In the genomic region with DNA sequence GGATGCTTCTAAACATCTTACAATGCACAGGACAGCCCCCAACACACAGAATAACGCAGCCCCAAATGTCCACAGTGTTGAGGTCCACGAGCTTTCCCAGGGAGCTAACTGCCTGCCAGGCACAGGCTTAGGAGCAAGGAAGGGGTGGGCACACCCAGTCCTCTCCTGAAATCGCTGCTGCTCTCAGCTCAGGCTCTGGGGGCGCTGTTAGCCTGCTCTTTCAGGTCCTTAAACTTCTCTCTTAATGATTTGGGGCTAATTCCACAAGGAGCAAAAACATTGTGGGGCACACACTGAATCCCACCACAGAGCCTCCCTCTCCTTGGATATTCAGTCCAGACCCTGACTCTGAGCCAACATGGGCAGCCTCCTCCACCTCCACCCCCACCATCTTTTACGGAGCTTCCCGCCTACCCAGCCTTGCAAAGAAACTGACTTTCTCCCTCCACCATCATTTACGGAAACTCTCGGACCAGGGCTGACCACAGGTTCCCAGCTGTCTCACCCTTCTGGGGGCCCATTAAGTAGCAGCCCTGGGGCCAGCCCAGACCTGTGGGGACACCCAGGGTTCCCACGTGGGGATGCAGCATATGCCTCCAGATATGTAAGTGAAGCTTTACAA, we compare ENCODE assay signal across 8 cellular contexts. TPM values are rescaled to one million over a fixed set of nuclear protein-coding genes. Genes with fewer than 3 reads are reported as not detected.
A peak's percentile ranks its signal among the peaks of the same experiment; 100 is the strongest.
DNase-seq lines count a peak whose midpoint lies in the region; ATAC-seq and TF ChIP-seq lines count a peak whose summit lies in the region.

No MANE protein-coding gene starts in this region.

- peak in 3 of 7 experiments; percentile 11 to 31 (median 12) for TF ChIP-seq CTCF in stomach (IDR thresholded peaks at IDR 0.05)

- H3K14ac ChIP-seq in mesenchymal stem cell (ENCODE audit: low read length in 2 of 2) = no peak overlapping the region

- no peak for ATAC-seq in activated T-cell treated with anti-CD3 and anti-CD28 coated beads, Interleukin-2, amount 50 U/mL, for 72 hours (replicated peaks in 1 of 2)
- ATAC-seq in GM21423 (IDR thresholded peaks at IDR 0.05; ENCODE audit: unreplicated experiment) = no peak

- no peak overlapping the region for H3K9ac ChIP-seq in mesenchymal stem cell (ENCODE audit: low read length)

- H4K8ac ChIP-seq in mesenchymal stem cell (ENCODE audit: low read length) = no peak overlapping the region

- no peak overlapping the region for H2BK5ac ChIP-seq in mesenchymal stem cell (ENCODE audit: low read depth, low read length, poor library complexity, severe bottlenecking)

- H3K4me2 ChIP-seq in mesenchymal stem cell (ENCODE audit: low read length, poor library complexity, severe bottlenecking) = no peak overlapping the region

- DNase-seq in activated CD4-positive, alpha-beta T cell treated with anti-CD3 and anti-CD28 coated beads for 48 hours = peak; percentile 62
- DNase-seq in activated CD4-positive, alpha-beta T cell treated with anti-CD3 and anti-CD28 coated beads for 1 hour = no peak
- DNase-seq in MV-4-11 (lab: John Stamatoyannopoulos, UW) (peak; percentile 49), iPS DF 6.9 (ENCODE audit: low read depth, low spot score) (peak; percentile 22), stomach (peak; percentile 28), mesenchymal stem cell (no peak)
- peak; percentile 22 to 34 for DNase-seq in activated T-cell treated with anti-CD3 and anti-CD28 coated beads, Interleukin-2, amount 50 U/mL, for 72 hours

- TF ChIP-seq EP300 in stomach (IDR thresholded peaks at IDR 0.05) = no peak

- H3K27ac Mint-ChIP-seq in activated T-cell treated with anti-CD3 and anti-CD28 coated beads, Interleukin-2, amount 50 U/mL, for 72 hours = no peak overlapping the region

- no peak overlapping the region for H2BK12ac ChIP-seq in mesenchymal stem cell (ENCODE audit: low read length in 2 of 2)

- no peak overlapping the region for H3K4me3 Mint-ChIP-seq in activated T-cell treated with anti-CD3 and anti-CD28 coated beads, Interleukin-2, amount 50 U/mL, for 72 hours

- no peak overlapping the region for H3K18ac ChIP-seq in mesenchymal stem cell (ENCODE audit: low read depth in 1 of 2, low read length in 2 of 2)

- no peak overlapping the region for H2AK5ac ChIP-seq in mesenchymal stem cell (ENCODE audit: low read length, severe bottlenecking)

- H3K27ac ChIP-seq in iPS DF 6.9 (ENCODE audit: low read length) (no peak overlapping the region), stomach (no peak overlapping the region), mesenchymal stem cell (ENCODE audit: low read length, poor library complexity, severe bottlenecking) (no peak overlapping the region)

- no peaks in the 10 kb centered on the region for H3K4me1 ChIP-seq in iPS DF 6.9 (ENCODE audit: control insufficient read depth, insufficient read depth, low read length)
- H3K4me1 ChIP-seq in stomach = peaks cover 0 to 17% (median 0%) of the 10 kb centered on the region in 4 donors
- peaks cover 22% of the 10 kb centered on the region for H3K4me1 ChIP-seq in mesenchymal stem cell (ENCODE audit: control insufficient read depth, insufficient read depth, low read depth, low read length)

- intact Hi-C loops in stomach (cut with DNase I; ENCODE audit: low total_unique reads) = no loop called here

- H3K36me3 ChIP-seq in iPS DF 6.9 (ENCODE audit: control insufficient read depth, insufficient read depth, low read length) (no peaks in the 10 kb centered on the region), stomach (no peaks in the 10 kb centered on the region), mesenchymal stem cell (ENCODE audit: control insufficient read depth in 1 of 2, insufficient read depth in 2 of 2, low read depth in 1 of 2, low read length in 2 of 2) (no peaks in the 10 kb centered on the region)

- H3K9me3 Mint-ChIP-seq in activated T-cell treated with anti-CD3 and anti-CD28 coated beads, Interleukin-2, amount 50 U/mL, for 72 hours = peaks cover 0 to 7% of the 10 kb centered on the region in 2 donors

- no peak for TF ChIP-seq POLR2A in stomach (IDR thresholded peaks at IDR 0.05)

- H3K4ac ChIP-seq in mesenchymal stem cell (ENCODE audit: low read depth in 1 of 2, low read length in 2 of 2) = no peak overlapping the region

- peaks cover 19% of the 10 kb centered on the region for H3K4me1 Mint-ChIP-seq in activated T-cell treated with anti-CD3 and anti-CD28 coated beads, Interleukin-2, amount 50 U/mL, for 72 hours (ENCODE audit: low read depth)

- no peak overlapping the region for H2AFZ ChIP-seq in mesenchymal stem cell (ENCODE audit: low read depth, low read length)

- WGBS in iPS DF 6.9 (ENCODE audit: insufficient coverage, insufficient read length) = no CpG with 5 or more reads among the region's 9 CpGs
- 30 to 39% (median 37%) methylated on average over 9 of the region's 9 CpGs for WGBS in stomach, 5 donors
- WGBS in mesenchymal stem cell = 42% methylated on average over 9 of the region's 9 CpGs

- H3K9me3 ChIP-seq in iPS DF 6.9 (ENCODE audit: control insufficient read depth, insufficient read depth, low read length) (no peaks in the 10 kb centered on the region), stomach (no peaks in the 10 kb centered on the region), mesenchymal stem cell (ENCODE audit: control insufficient read depth, low read length) (no peaks in the 10 kb centered on the region)

- no peak overlapping the region for H3K4me3 ChIP-seq in iPS DF 6.9 (ENCODE audit: low read length)
- no peak overlapping the region for H3K4me3 ChIP-seq in stomach
- H3K4me3 ChIP-seq in mesenchymal stem cell (ENCODE audit: insufficient read depth in 1 of 2, low read depth in 1 of 2, low read length in 2 of 2) = no peak overlapping the region

- no peaks in the 10 kb centered on the region for H3K79me1 ChIP-seq in mesenchymal stem cell (replicated peaks; ENCODE audit: low read length, poor library complexity, severe bottlenecking)

- no peak overlapping the region for H4K91ac ChIP-seq in mesenchymal stem cell (ENCODE audit: low read length)

- no peak overlapping the region for H2BK120ac ChIP-seq in mesenchymal stem cell (ENCODE audit: low read depth, low read length)

- H3K23ac ChIP-seq in mesenchymal stem cell (ENCODE audit: low read length in 2 of 2) = no peak overlapping the region

- peaks cover 0 to 2% of the 10 kb centered on the region in 2 donors for H3K36me3 Mint-ChIP-seq in activated T-cell treated with anti-CD3 and anti-CD28 coated beads, Interleukin-2, amount 50 U/mL, for 72 hours (ENCODE audit: insufficient read depth in 2 of 2)

- H3K27me3 ChIP-seq in iPS DF 6.9 (ENCODE audit: control insufficient read depth, insufficient read depth, low read length) (no peaks in the 10 kb centered on the region), stomach (peaks cover 0 to 31% (median 0%) of the 10 kb centered on the region in 3 donors), mesenchymal stem cell (ENCODE audit: control insufficient read depth in 1 of 2, insufficient read depth in 1 of 2, low read length in 2 of 2) (peaks cover 21 to 58% of the 10 kb centered on the region in 2 experiments)

- peaks cover 20% of the 10 kb centered on the region for H3K27me3 Mint-ChIP-seq in activated T-cell treated with anti-CD3 and anti-CD28 coated beads, Interleukin-2, amount 50 U/mL, for 72 hours (ENCODE audit: low read depth)

- no peak overlapping the region for H2BK15ac ChIP-seq in mesenchymal stem cell (ENCODE audit: low read depth, poor library complexity, severe bottlenecking)

RNA-seq across cellular contexts. Expression of gene CD300H, which starts 1.1 kb away (rescaled TPM):
- total RNA-seq in activated T-cell treated with anti-CD3 and anti-CD28 coated beads, Interleukin-2, amount 50 U/mL, for 72 hours = not detected
- total RNA-seq in stomach = not detected
- not detected for polyA plus RNA-seq in stomach
- not detected for polyA plus RNA-seq in mesenchymal stem cell (2013, experiment 1 of 2)
- not detected for polyA plus RNA-seq in mesenchymal stem cell (2013, experiment 2 of 2)

RNA-seq across cellular contexts. Expression of gene CD300C, which starts 20.3 kb away (rescaled TPM):
- total RNA-seq in activated T-cell treated with anti-CD3 and anti-CD28 coated beads, Interleukin-2, amount 50 U/mL, for 72 hours = under 1 TPM in 1 of 2 donors, not detected in 1; 0.16 TPM
- 1 to 10 TPM in 1 of 5 donors, not detected in 4; 1.6 TPM for total RNA-seq in stomach
- polyA plus RNA-seq in stomach = under 1 TPM in 2 of 3 donors, not detected in 1; 0.13 to 0.75 TPM
- not detected for polyA plus RNA-seq in mesenchymal stem cell (2013, experiment 1 of 2)
- not detected for polyA plus RNA-seq in mesenchymal stem cell (2013, experiment 2 of 2)

RNA-seq across cellular contexts. Expression of gene CD300LD, which starts 25.8 kb away (rescaled TPM):
- under 1 TPM; 0.19 to 0.31 TPM for total RNA-seq in activated T-cell treated with anti-CD3 and anti-CD28 coated beads, Interleukin-2, amount 50 U/mL, for 72 hours
- not detected for total RNA-seq in stomach
- not detected for polyA plus RNA-seq in stomach
- not detected for polyA plus RNA-seq in mesenchymal stem cell (2013, experiment 1 of 2)
- polyA plus RNA-seq in mesenchymal stem cell (2013, experiment 2 of 2) = not detected

RNA-seq across cellular contexts. Expression of gene CD300LB, which starts 35.0 kb away (rescaled TPM):
- total RNA-seq in activated T-cell treated with anti-CD3 and anti-CD28 coated beads, Interleukin-2, amount 50 U/mL, for 72 hours = not detected
- not detected for total RNA-seq in stomach
- polyA plus RNA-seq in stomach = under 1 TPM in 1 of 3 donors, not detected in 2; 0.25 TPM
- not detected for polyA plus RNA-seq in mesenchymal stem cell (2013, experiment 1 of 2)
- polyA plus RNA-seq in mesenchymal stem cell (2013, experiment 2 of 2) = not detected

RNA-seq across cellular contexts. Expression of gene CD300E, which starts 57.3 kb away (rescaled TPM):
- not detected for total RNA-seq in activated T-cell treated with anti-CD3 and anti-CD28 coated beads, Interleukin-2, amount 50 U/mL, for 72 hours
- 1 to 10 TPM in 1 of 5 donors, under 1 TPM in 2, not detected in 2; 0.29 to 7.6 (median 0.73) TPM for total RNA-seq in stomach
- polyA plus RNA-seq in stomach = under 1 TPM in 2 of 3 donors, not detected in 1; 0.15 to 0.37 TPM
- not detected for polyA plus RNA-seq in mesenchymal stem cell (2013, experiment 1 of 2)
- polyA plus RNA-seq in mesenchymal stem cell (2013, experiment 2 of 2) = not detected

Comparison
In these comparisons a context has a peak if more than half of its experiments do, and no peak if none do; other contexts are left out.
1. DNase-seq: peak in activated CD4-positive, alpha-beta T cell treated with anti-CD3 and anti-CD28 coated beads for 48 hours (single experiment), MV-4-11 (single experiment), activated T-cell treated with anti-CD3 and anti-CD28 coated beads, Interleukin-2, amount 50 U/mL, for 72 hours (2 of 2), iPS DF 6.9 (single experiment) and stomach (single experiment); none in activated CD4-positive, alpha-beta T cell treated with anti-CD3 and anti-CD28 coated beads for 1 hour (single experiment) and mesenchymal stem cell (single experiment).